Comparison of ENCODE assay signal across 24 cellular contexts in the genomic region with DNA sequence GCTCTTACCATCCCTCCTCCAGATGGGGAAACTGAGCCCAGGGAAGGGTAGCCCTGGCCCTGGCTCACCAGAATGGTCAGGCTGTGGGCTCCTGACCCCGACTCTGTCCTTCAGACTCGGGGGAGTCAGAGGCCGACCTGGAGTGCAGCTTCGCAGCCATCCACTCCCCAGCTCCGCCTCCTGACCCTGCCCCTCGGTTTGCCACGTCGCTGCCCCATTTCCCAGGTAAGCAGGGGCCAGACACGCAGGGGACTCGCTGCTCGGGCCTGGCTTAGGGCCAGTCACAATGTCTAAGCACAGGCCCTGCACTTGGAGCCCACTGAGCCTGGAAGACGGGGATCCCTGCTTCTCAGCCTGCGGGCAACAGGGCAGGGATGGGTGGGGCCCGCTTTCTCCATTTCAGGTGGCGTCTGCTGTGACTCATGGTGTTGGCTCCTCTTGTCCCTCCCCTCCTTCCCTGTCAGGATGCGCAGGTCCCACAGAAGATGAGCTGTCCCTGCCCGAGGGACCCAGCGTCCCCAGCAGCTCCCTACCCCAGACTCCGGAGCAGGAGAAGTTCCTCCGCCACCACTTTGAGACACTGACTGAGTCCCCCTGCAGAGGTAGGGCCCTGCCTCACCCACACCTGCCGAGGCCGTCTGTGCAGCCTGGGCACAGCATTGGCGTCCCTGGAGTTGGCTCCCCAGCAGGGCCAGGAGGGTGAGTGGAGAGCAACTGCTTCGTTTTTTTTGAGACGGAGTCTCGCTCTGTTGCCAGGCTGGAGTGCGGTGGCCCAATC. TPM values are rescaled to one million over a fixed set of nuclear protein-coding genes. Genes with fewer than 3 reads are reported as not detected.
DNase-seq lines count a peak whose midpoint lies in the region; ATAC-seq and TF ChIP-seq lines count a peak whose summit lies in the region.
"Had no signal": no experiment of that assay in that cellular context is flagged by ENCODE, and none has a peak within 500 bp of the region (broad histone marks: within the 10 kb centered on the region; RNA-seq: fewer than 3 reads in every experiment).

No MANE protein-coding gene starts in this region.

- TF ChIP-seq POLR2A in esophagus squamous epithelium (IDR thresholded peaks at IDR 0.05), result no peak

- peaks cover 32% of the 10 kb centered on the region for H3K36me3 ChIP-seq in left ventricle myocardium inferior
- H3K36me3 ChIP-seq in RWPE2 (ENCODE audit: low read depth), result peaks cover 31% of the 10 kb centered on the region
- H3K36me3 ChIP-seq in esophagus squamous epithelium, result peaks cover 0 to 6% (median 0%) of the 10 kb centered on the region in 3 donors
- H3K36me3 ChIP-seq in effector memory CD4-positive, alpha-beta T cell (ENCODE audit: control insufficient read depth, insufficient read depth, low read length), result peaks cover 4% of the 10 kb centered on the region

- ATAC-seq in right cardiac atrium (no peak), RWPE2 (ENCODE audit: low read depth) (peak; percentile 38; the same call in 1 of the 3 replicates), GM21447 (IDR thresholded peaks at IDR 0.05; ENCODE audit: unreplicated experiment) (no peak)
- ATAC-seq: Panc1, Right ventricle myocardium inferior had no signal

- H3K4me1 ChIP-seq in left ventricle myocardium inferior, result peaks cover 72% of the 10 kb centered on the region
- H3K4me1 ChIP-seq in right cardiac atrium (ENCODE audit: control insufficient read depth, insufficient read depth, low read length), result peaks cover 2% of the 10 kb centered on the region
- H3K4me1 ChIP-seq in RWPE2 (ENCODE audit: insufficient read depth, poor library complexity, severe bottlenecking), result no peaks in the 10 kb centered on the region
- H3K4me1 ChIP-seq in esophagus squamous epithelium, result peaks cover 0 to 42% (median 5%) of the 10 kb centered on the region in 3 donors
- H3K4me1 ChIP-seq in effector memory CD4-positive, alpha-beta T cell (ENCODE audit: control insufficient read depth, insufficient read depth, low read length, poor library complexity, severe bottlenecking), result no peaks in the 10 kb centered on the region
- H3K4me1 ChIP-seq: BLaER1 had no signal

- 87% methylated on average over 27 of the region's 27 CpGs for WGBS in right cardiac atrium
- 61 to 84% methylated on average over 4 to 5 of the region's 27 CpGs for WGBS in esophagus squamous epithelium, 2 donors

- H3K9me3 ChIP-seq in left ventricle myocardium inferior (replicated peaks) (no peaks in the 10 kb centered on the region), right cardiac atrium (ENCODE audit: control insufficient read depth, low read length) (no peaks in the 10 kb centered on the region), RWPE2 (ENCODE audit: severe bottlenecking) (no peaks in the 10 kb centered on the region), esophagus squamous epithelium (no peaks in the 10 kb centered on the region)
- no peaks in the 10 kb centered on the region for H3K9me3 ChIP-seq in effector memory CD4-positive, alpha-beta T cell (ENCODE audit: control insufficient read depth, low read length)
- H3K9me3 ChIP-seq: BLaER1 had no signal

- intact Hi-C loops in left ventricle myocardium inferior (cut with micrococcal nuclease), result no loop called here
- intact Hi-C loops in right cardiac atrium (cut with DNase I), result no loop called here
- intact Hi-C loops in esophagus squamous epithelium (cut with DNase I), result no loop called here

- no peak for DNase-seq in left ventricle myocardium inferior
- DNase-seq in right cardiac atrium, result no peak
- DNase-seq in RWPE2 (ENCODE audit: low spot score), result no peak
- DNase-seq in esophagus squamous epithelium (lab: John Stamatoyannopoulos, UW), result no peak
- DNase-seq in GDM1 (lab: John Stamatoyannopoulos, UW), result no peak
- no peak for DNase-seq in effector memory CD4-positive, alpha-beta T cell
- DNase-seq: Calu3; CD4-positive, alpha-beta memory T cell; EL; HFFc6; MM.1S; NCI-H1092; NCI-H146; NCI-H2081; NCI-H2171 treated with DMSO at 0.1 percent for 48 hours; NCI-H446 treated with DMSO at 0.1 percent for 48 hours; NCI-H69 had no signal

- H3K27ac ChIP-seq in left ventricle myocardium inferior (replicated peaks) (peak overlapping the region; percentile 88), right cardiac atrium (ENCODE audit: low read length) (no peak overlapping the region), RWPE2 (ENCODE audit: poor library complexity, severe bottlenecking) (no peak overlapping the region), esophagus squamous epithelium (peak overlapping the region in 3 of 4 donors; percentile 8 to 62 (median 17)), skin epidermis (peak overlapping the region in 14 of 21 experiments; percentile 11 to 81 (median 49))
- no peak overlapping the region for H3K27ac ChIP-seq in effector memory CD4-positive, alpha-beta T cell (ENCODE audit: insufficient read depth, low read length, poor library complexity, severe bottlenecking)
- H3K27ac ChIP-seq: BLaER1, HL-60 had no signal

- H3K27me3 ChIP-seq in left ventricle myocardium inferior (ENCODE audit: low read depth), result no peaks in the 10 kb centered on the region
- H3K27me3 ChIP-seq in right cardiac atrium (ENCODE audit: control insufficient read depth, insufficient read depth), result no peaks in the 10 kb centered on the region
- H3K27me3 ChIP-seq in RWPE2 (ENCODE audit: insufficient read depth, poor library complexity, severe bottlenecking), result no peaks in the 10 kb centered on the region
- H3K27me3 ChIP-seq in esophagus squamous epithelium, result no peaks in the 10 kb centered on the region
- H3K27me3 ChIP-seq in effector memory CD4-positive, alpha-beta T cell (replicated peaks; ENCODE audit: control insufficient read depth, insufficient read depth, low read length, poor library complexity, severe bottlenecking), result no peaks in the 10 kb centered on the region
- H3K27me3 ChIP-seq: BLaER1 had no signal

- TF ChIP-seq CTCF in left ventricle myocardium inferior (IDR thresholded peaks at IDR 0.05; ENCODE audit: borderline replicate concordance) (no peak), RWPE2 (IDR thresholded peaks at IDR 0.05; ENCODE audit: poor library complexity, severe bottlenecking) (no peak), esophagus squamous epithelium (IDR thresholded peaks at IDR 0.05) (no peak)

- H3K4me3 ChIP-seq in left ventricle myocardium inferior (peak overlapping the region; percentile 63), right cardiac atrium (ENCODE audit: low read length) (no peak overlapping the region), RWPE2 (ENCODE audit: severe bottlenecking) (no peak overlapping the region), esophagus squamous epithelium (peak overlapping the region in 1 of 4 donors; percentile 18), skin epidermis (no peak overlapping the region)
- H3K4me3 ChIP-seq in effector memory CD4-positive, alpha-beta T cell (ENCODE audit: insufficient read depth, low read depth, low read length, poor library complexity, severe bottlenecking), result no peak overlapping the region
- H3K4me3 ChIP-seq: BLaER1 had no signal

RNA-seq across cellular contexts. Expression of a gene that starts 9.2 kb away (rescaled TPM):
- total RNA-seq in left ventricle myocardium inferior (not detected), right cardiac atrium (not detected), esophagus squamous epithelium (not detected)
- not detected for polyA plus RNA-seq in right cardiac atrium
- total RNA-seq: Calu3; CD4-positive, alpha-beta memory T cell; HFFc6; LHCN-M2; Right ventricle myocardium inferior had no signal
- polyA plus RNA-seq: CD4-positive, alpha-beta memory T cell had no signal

RNA-seq across cellular contexts. Expression of a gene that starts 12.9 kb away (rescaled TPM):
- total RNA-seq in left ventricle myocardium inferior (130 TPM), right cardiac atrium (100 to 1,000 TPM in 3 of 4 donors, 10 to 100 TPM in 1; 96.6 to 140 (median 122) TPM), esophagus squamous epithelium (10 to 100 TPM; 41.7 to 58.0 (median 47.6) TPM)
- polyA plus RNA-seq in right cardiac atrium, result 121 TPM

RNA-seq across cellular contexts. Expression of a gene that starts 13.5 kb away (rescaled TPM):
- 94.9 TPM for total RNA-seq in left ventricle myocardium inferior
- total RNA-seq in right cardiac atrium, result 10 to 100 TPM; 76.8 to 99.7 (median 80.3) TPM
- polyA plus RNA-seq in right cardiac atrium, result 101 TPM
- total RNA-seq in esophagus squamous epithelium, result 100 to 1,000 TPM in 3 of 4 donors, 10 to 100 TPM in 1; 97.9 to 157 (median 117) TPM

RNA-seq across cellular contexts. Expression of a gene that starts 38.1 kb away (rescaled TPM):
- 767 TPM for total RNA-seq in left ventricle myocardium inferior
- 100 to 1,000 TPM; 542 to 668 (median 632) TPM for total RNA-seq in right cardiac atrium
- 726 TPM for polyA plus RNA-seq in right cardiac atrium
- total RNA-seq in esophagus squamous epithelium, result 100 to 1,000 TPM; 211 to 284 (median 266) TPM

RNA-seq across cellular contexts. Expression of a gene that starts 47.0 kb away (rescaled TPM):
- total RNA-seq in left ventricle myocardium inferior, result 17.7 TPM
- total RNA-seq in right cardiac atrium, result 10 to 100 TPM in 1 of 4 donors, 1 to 10 TPM in 3; 2.8 to 16.3 (median 8.0) TPM
- 10.6 TPM for polyA plus RNA-seq in right cardiac atrium
- 1 to 10 TPM; 1.1 to 4.8 (median 3.5) TPM for total RNA-seq in esophagus squamous epithelium

Comparison
In these comparisons a context has a peak if more than half of its experiments do, and no peak if none do; other contexts are left out.
1. H3K27ac ChIP-seq: peak in left ventricle myocardium inferior (single experiment), esophagus squamous epithelium (3 of 4) and skin epidermis (14 of 21); none in right cardiac atrium (single experiment), RWPE2 (single experiment) and effector memory CD4-positive, alpha-beta T cell (single experiment).